In the genomic region with DNA sequence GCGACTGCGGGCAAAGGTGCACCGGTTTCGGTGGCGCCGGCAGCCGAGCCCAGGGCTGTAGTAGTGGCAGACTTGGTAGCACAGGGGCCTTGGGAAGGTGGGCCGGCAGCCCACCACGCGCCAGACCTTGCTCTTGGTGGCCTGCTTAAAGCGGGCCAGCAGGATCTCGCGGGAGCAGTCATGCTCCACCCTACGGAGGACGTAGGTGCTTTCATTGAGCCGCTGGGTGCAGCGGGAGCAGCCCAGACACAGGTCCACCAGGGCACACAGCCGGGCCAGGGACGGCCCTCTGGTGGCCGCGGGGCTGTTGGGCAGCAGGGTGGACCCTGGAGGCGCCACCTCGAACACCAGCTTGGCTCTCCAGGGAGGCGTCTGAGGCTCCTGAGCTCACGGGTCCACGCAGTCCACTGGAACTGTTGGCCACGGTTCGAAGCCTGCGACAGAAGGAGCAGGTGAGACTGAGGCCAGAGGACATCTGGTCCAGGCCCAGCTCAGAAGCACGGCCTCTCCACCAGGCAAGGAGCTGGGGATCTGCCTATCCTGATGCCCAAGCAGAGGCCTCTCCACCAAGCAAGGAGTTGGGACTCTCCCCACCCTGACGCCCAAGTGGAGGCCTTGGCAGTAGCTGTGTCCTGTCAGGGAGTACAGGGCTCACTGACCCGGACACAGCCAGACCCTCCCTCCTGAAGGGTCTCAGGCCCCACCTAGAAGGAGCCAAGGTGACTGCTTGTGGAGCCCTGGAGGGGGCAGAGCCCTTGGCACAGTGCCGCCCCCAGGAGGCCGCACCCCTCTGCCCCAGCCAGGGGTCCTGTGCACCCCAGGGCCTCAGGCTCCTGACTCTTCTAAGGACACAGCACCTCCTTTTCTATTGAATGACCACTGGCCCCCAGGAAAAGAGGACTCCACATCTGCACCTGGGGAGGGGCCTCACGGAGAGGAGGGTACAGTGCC, we compare ENCODE assay signal across 8 cellular contexts. TPM values are rescaled to one million over a fixed set of nuclear protein-coding genes. Genes with fewer than 3 reads are reported as not detected.
A peak's percentile ranks its signal among the peaks of the same experiment; 100 is the strongest.
DNase-seq lines count a peak whose midpoint lies in the region; ATAC-seq and TF ChIP-seq lines count a peak whose summit lies in the region.

No MANE protein-coding gene starts in this region.

- peak overlapping the region; percentile 78 to 97 (median 85) for H3K4me3 ChIP-seq in esophagus squamous epithelium
- H3K4me3 ChIP-seq in psoas muscle: peak overlapping the region; percentile 70

- H3K27me3 ChIP-seq in esophagus squamous epithelium (peaks cover 0 to 6% (median 0%) of the 10 kb centered on the region in 4 donors), psoas muscle (ENCODE audit: insufficient read depth in 3 of 3, low read length in 2 of 3) (peaks cover 0 to 40% (median 5%) of the 10 kb centered on the region in 3 donors)

- H3K27ac ChIP-seq in esophagus squamous epithelium (peak overlapping the region; percentile 83 to 93 (median 90)), psoas muscle (peak overlapping the region; percentile 60), caudate nucleus (ENCODE audit: low read depth, low read length) (no peak overlapping the region)

- 19 to 87% methylated on average over 3 of the region's 35 CpGs for WGBS in esophagus squamous epithelium, 2 donors
- WGBS in psoas muscle, 3 donors: 85 to 88% (median 87%) methylated on average over 31 to 35 of the region's 35 CpGs

- TF ChIP-seq CTCF in GM10266 (IDR thresholded peaks at IDR 0.05; ENCODE audit: control insufficient read depth, insufficient read depth, low read depth, missing control alignments): peak; percentile 26
- no peak for TF ChIP-seq CTCF in esophagus squamous epithelium (IDR thresholded peaks at IDR 0.05)
- no peak for TF ChIP-seq CTCF in psoas muscle (IDR thresholded peaks at IDR 0.05)

- intact Hi-C loops in esophagus squamous epithelium (cut with DNase I) (no loop called here), psoas muscle (cut with DNase I) (no loop called here)

- H3K9me3 ChIP-seq in esophagus squamous epithelium (no peaks in the 10 kb centered on the region), psoas muscle (no peaks in the 10 kb centered on the region)

- peaks cover 0 to 18% (median 4%) of the 10 kb centered on the region in 3 donors for H3K36me3 ChIP-seq in esophagus squamous epithelium
- no peaks in the 10 kb centered on the region for H3K36me3 ChIP-seq in psoas muscle (ENCODE audit: insufficient read depth in 1 of 2, low read depth in 1 of 2)

- DNase-seq in GM10266 (ENCODE audit: extremely low spot score) (no peak), RKO (ENCODE audit: low spot score) (peak; percentile 56), esophagus squamous epithelium (lab: John Stamatoyannopoulos, UW) (no peak), psoas muscle (no peak), islet precursor cell (no peak), caudate nucleus (lab: John Stamatoyannopoulos, UW) (no peak)

- H3K4me1 ChIP-seq in esophagus squamous epithelium: peaks cover 12 to 47% (median 16%) of the 10 kb centered on the region in 3 donors
- H3K4me1 ChIP-seq in psoas muscle: peaks cover 5% of the 10 kb centered on the region

- no peak for ATAC-seq in psoas muscle
- ATAC-seq in GM18861 (IDR thresholded peaks at IDR 0.05; ENCODE audit: unreplicated experiment): no peak
- no peak for ATAC-seq in HG02798 (IDR thresholded peaks at IDR 0.05; ENCODE audit: poor library complexity, unreplicated experiment)

- TF ChIP-seq POLR2A in esophagus squamous epithelium (IDR thresholded peaks at IDR 0.05): no peak

RNA-seq across cellular contexts. Expression of gene HELZ2, which starts 1.0 kb away (rescaled TPM):
- total RNA-seq in esophagus squamous epithelium (10 to 100 TPM; 23.7 to 37.6 (median 31.2) TPM), psoas muscle (1 to 10 TPM; 3.5 to 8.0 (median 5.4) TPM)
- 1 to 10 TPM in 2 of 3 donors, under 1 TPM in 1; 0.82 to 3.1 (median 1.5) TPM for polyA plus RNA-seq in psoas muscle

RNA-seq across cellular contexts. Expression of gene FNDC11, which starts 19.1 kb away (rescaled TPM):
- total RNA-seq in esophagus squamous epithelium: under 1 TPM in 1 of 4 donors, not detected in 3; under 0.01 TPM
- total RNA-seq in psoas muscle: under 1 TPM in 1 of 4 donors, not detected in 3; 0.14 TPM
- polyA plus RNA-seq in psoas muscle: under 1 TPM in 2 of 3 donors, not detected in 1; 0.07 to 0.08 TPM

RNA-seq across cellular contexts. Expression of gene SRMS, which starts 25.5 kb away (rescaled TPM):
- not detected for total RNA-seq in esophagus squamous epithelium
- total RNA-seq in psoas muscle: not detected
- polyA plus RNA-seq in psoas muscle: not detected

RNA-seq across cellular contexts. Expression of gene PTK6, which starts 35.9 kb away (rescaled TPM):
- 100 to 1,000 TPM in 1 of 4 donors, 10 to 100 TPM in 3; 40.8 to 133 (median 49.7) TPM for total RNA-seq in esophagus squamous epithelium
- total RNA-seq in psoas muscle: under 1 TPM in 1 of 4 donors, not detected in 3; 0.06 TPM
- under 1 TPM in 2 of 3 donors, not detected in 1; 0.04 TPM for polyA plus RNA-seq in psoas muscle

RNA-seq across cellular contexts. Expression of gene PPDPF, which starts 52.5 kb away (rescaled TPM):
- 100 to 1,000 TPM; 142 to 613 (median 338) TPM for total RNA-seq in esophagus squamous epithelium
- total RNA-seq in psoas muscle: 100 to 1,000 TPM; 130 to 198 (median 155) TPM
- 100 to 1,000 TPM; 134 to 158 (median 142) TPM for polyA plus RNA-seq in psoas muscle
